15 cellular contexts compared by ENCODE assay signal in genomic region chr3:187398955-187399354, GRCh38. TPM values are rescaled to one million over a fixed set of nuclear protein-coding genes. Genes with fewer than 3 reads are reported as not detected.
A peak's percentile ranks its signal among the peaks of the same experiment; 100 is the strongest.
DNase-seq lines count a peak whose midpoint lies in the region; ATAC-seq and TF ChIP-seq lines count a peak whose summit lies in the region.
"Had no signal": no experiment of that assay in that cellular context is flagged by ENCODE, and none has a peak within 500 bp of the region (broad histone marks: within the 10 kb centered on the region; RNA-seq: fewer than 3 reads in every experiment).

No MANE protein-coding gene starts in this region.

- peak overlapping the region; percentile 1 for H3K4me3 ChIP-seq in neural cell (ENCODE audit: low read length)
- H3K4me3 ChIP-seq: BLaER1 treated with 17β-estradiol and CSF1 and Interleukin-3, amounts not matched to agents 10 nM and 100 nM; GM23248; HAP-1 had no signal

- no peaks in the 10 kb centered on the region for H3K9me3 Mint-ChIP-seq in activated T-cell treated with anti-CD3 and anti-CD28 coated beads, Interleukin-2, amount 50 U/mL, for 72 hours

- H3K4me3 Mint-ChIP-seq in activated T-cell treated with anti-CD3 and anti-CD28 coated beads, Interleukin-2, amount 50 U/mL, for 72 hours = no peak overlapping the region
- H3K4me3 Mint-ChIP-seq: B cell; CD4-positive, CD25-positive, alpha-beta regulatory T cell had no signal

- H3K36me3 Mint-ChIP-seq in activated T-cell treated with anti-CD3 and anti-CD28 coated beads, Interleukin-2, amount 50 U/mL, for 72 hours (ENCODE audit: insufficient read depth in 2 of 2) = no peaks in the 10 kb centered on the region
- H3K36me3 Mint-ChIP-seq: CD4-positive, CD25-positive, alpha-beta regulatory T cell had no signal

- H3K79me2 ChIP-seq in neural cell (replicated peaks; ENCODE audit: insufficient read depth, low read length) = no peaks in the 10 kb centered on the region

- H3K27me3 ChIP-seq in neural cell (ENCODE audit: insufficient read depth, low read depth, low read length) = no peaks in the 10 kb centered on the region
- H3K27me3 ChIP-seq: BLaER1 treated with 17β-estradiol and CSF1 and Interleukin-3, amounts not matched to agents 10 nM and 100 nM had no signal

- no peaks in the 10 kb centered on the region for H3K36me3 ChIP-seq in neural cell (ENCODE audit: insufficient read depth, low read length)
- H3K36me3 ChIP-seq: BLaER1 treated with 17β-estradiol and CSF1 and Interleukin-3, amounts not matched to agents 10 nM and 100 nM; HAP-1 had no signal

- no peak for ATAC-seq in activated T-cell treated with anti-CD3 and anti-CD28 coated beads, Interleukin-2, amount 50 U/mL, for 72 hours (replicated peaks in 1 of 2)

- H3K27ac ChIP-seq in neural cell (ENCODE audit: low read length) = peak overlapping the region; percentile 74
- H3K27ac ChIP-seq: BLaER1 treated with 17β-estradiol and CSF1 and Interleukin-3, amounts not matched to agents 10 nM and 100 nM; GM23248 had no signal

- peaks cover 27% of the 10 kb centered on the region for H3K27me3 Mint-ChIP-seq in activated T-cell treated with anti-CD3 and anti-CD28 coated beads, Interleukin-2, amount 50 U/mL, for 72 hours (ENCODE audit: low read depth)

- H3K27ac Mint-ChIP-seq in activated T-cell treated with anti-CD3 and anti-CD28 coated beads, Interleukin-2, amount 50 U/mL, for 72 hours = no peak overlapping the region
- H3K27ac Mint-ChIP-seq: B cell; CD4-positive, CD25-positive, alpha-beta regulatory T cell had no signal

- DNase-seq in NCI-H1417 (lab: John Stamatoyannopoulos, UW) (peak in 2 of 3 experiments; percentile 6 to 29), NCI-H1417 treated with DMSO at 0.1 percent for 48 hours (lab: John Stamatoyannopoulos, UW) (no peak), NCI-H2227 (lab: John Stamatoyannopoulos, UW; ENCODE audit: unreplicated experiment) (peak; percentile 21), AG08395 (ENCODE audit: low spot score) (no peak), SHP77 treated with DMSO at 0.1 percent for 48 hours (lab: John Stamatoyannopoulos, UW) (no peak)
- DNase-seq in activated T-cell treated with anti-CD3 and anti-CD28 coated beads, Interleukin-2, amount 50 U/mL, for 72 hours = no peak
- DNase-seq: 8988T; Caco-2; CD4-positive, CD25-positive, alpha-beta regulatory T cell; GM23248 had no signal

- no peaks in the 10 kb centered on the region for H4K20me1 ChIP-seq in neural cell (ENCODE audit: insufficient read depth)
- H4K20me1 ChIP-seq: BLaER1 treated with 17β-estradiol and CSF1 and Interleukin-3, amounts not matched to agents 10 nM and 100 nM had no signal

- no peaks in the 10 kb centered on the region for H3K4me1 Mint-ChIP-seq in activated T-cell treated with anti-CD3 and anti-CD28 coated beads, Interleukin-2, amount 50 U/mL, for 72 hours (ENCODE audit: low read depth)
- H3K4me1 Mint-ChIP-seq: B cell; CD4-positive, CD25-positive, alpha-beta regulatory T cell had no signal

- H3K9ac ChIP-seq in neural cell (ENCODE audit: low read length) = no peak overlapping the region
- H3K9ac ChIP-seq: BLaER1 treated with 17β-estradiol and CSF1 and Interleukin-3, amounts not matched to agents 10 nM and 100 nM; GM23248 had no signal

- no peak for TF ChIP-seq RAD21 in neural cell (conservative IDR thresholded peaks at IDR 0.05)

- no peak overlapping the region for H3K4me2 ChIP-seq in neural cell (ENCODE audit: low read length)
- H3K4me2 ChIP-seq: BLaER1 treated with 17β-estradiol and CSF1 and Interleukin-3, amounts not matched to agents 10 nM and 100 nM had no signal

- H3K9me2 ChIP-seq in neural cell (ENCODE audit: insufficient read depth, low read length) = no peaks in the 10 kb centered on the region

- H2AFZ ChIP-seq in neural cell (ENCODE audit: low read depth, low read length) = no peak overlapping the region
- H2AFZ ChIP-seq: GM23248 had no signal

- TF ChIP-seq EP300 in neural cell (conservative IDR thresholded peaks at IDR 0.05; ENCODE audit: poor library complexity, severe bottlenecking) = peak; percentile 90

- no peaks in the 10 kb centered on the region for H3K9me3 ChIP-seq in neural cell (ENCODE audit: low read length)
- H3K9me3 ChIP-seq: BLaER1 treated with 17β-estradiol and CSF1 and Interleukin-3, amounts not matched to agents 10 nM and 100 nM; Caco-2; HAP-1 had no signal

- H3F3A ChIP-seq in neural cell (ENCODE audit: insufficient read depth, low read length, poor library complexity, severe bottlenecking) = no peaks in the 10 kb centered on the region

- no peak for TF ChIP-seq CTCF in neural cell (IDR thresholded peaks at IDR 0.05; ENCODE audit: poor library complexity, severe bottlenecking)

TF ChIP-seq in neural cell, 6 proteins besides CTCF, POLR2A, EP300 and RAD21:
- peak; percentile 33 for TF ChIP-seq TAF1 (IDR thresholded peaks at IDR 0.05; ENCODE audit: low read depth)
- TF ChIP-seq SMC3 (conservative IDR thresholded peaks at IDR 0.05; ENCODE audit: poor library complexity) = no peak
- peak; percentile 99 for TF ChIP-seq POLR2AphosphoS5 (IDR thresholded peaks at IDR 0.05)
- TF ChIP-seq REST (IDR thresholded peaks at IDR 0.05; ENCODE audit: borderline replicate concordance) = peak; percentile 72
- no peak for TF ChIP-seq EZH2 (IDR thresholded peaks at IDR 0.05; ENCODE audit: borderline replicate concordance, insufficient read depth, low read length, poor library complexity, severe bottlenecking)
- peak; percentile 38 for TF ChIP-seq MXI1 (conservative IDR thresholded peaks at IDR 0.05; ENCODE audit: poor library complexity, severe bottlenecking)

RNA-seq across cellular contexts. Expression of gene RTP4, which starts 30.8 kb away (rescaled TPM):
- polyA plus RNA-seq in neural cell = not detected in 2 replicates
- not detected in 2 replicates for polyA minus RNA-seq in neural cell
- 1 to 10 TPM; 2.8 to 3.4 TPM for total RNA-seq in activated T-cell treated with anti-CD3 and anti-CD28 coated beads, Interleukin-2, amount 50 U/mL, for 72 hours
- total RNA-seq: A673, Caco-2 had no signal

Comparison
In these comparisons a context has a peak if more than half of its experiments do, and no peak if none do; other contexts are left out.
1. DNase-seq: peak in NCI-H1417 (2 of 3) and NCI-H2227 (single experiment); none in NCI-H1417 treated with DMSO at 0.1 percent for 48 hours (single experiment), activated T-cell treated with anti-CD3 and anti-CD28 coated beads, Interleukin-2, amount 50 U/mL, for 72 hours (0 of 2), AG08395 (single experiment) and SHP77 treated with DMSO at 0.1 percent for 48 hours (single experiment).